Comparison of ENCODE assay signal across 17 cellular contexts in genomic region chr6:22783921-22784320, GRCh38.
A peak's percentile ranks its signal among the peaks of the same experiment; 100 is the strongest.
DNase-seq lines count a peak whose midpoint lies in the region; ATAC-seq, FAIRE-seq and TF ChIP-seq lines count a peak whose summit lies in the region.
"Had no signal": no experiment of that assay in that cellular context is flagged by ENCODE, and none has a peak within 500 bp of the region (broad histone marks: within the 10 kb centered on the region; RNA-seq: fewer than 3 reads in every experiment).

No MANE protein-coding gene starts in this region.

- H3K4me1 Mint-ChIP-seq in neural progenitor cell, result peaks cover 38% of the 10 kb centered on the region

- H3K27ac ChIP-seq in hepatocyte (peak overlapping the region; percentile 70), neural progenitor cell (peak overlapping the region; percentile 26), caudate nucleus (ENCODE audit: low read depth, low read length) (no peak overlapping the region)
- H3K27ac ChIP-seq: GM23248, RWPE1 had no signal

- no peaks in the 10 kb centered on the region for H4K20me1 ChIP-seq in hepatocyte (ENCODE audit: insufficient read depth, poor library complexity, severe bottlenecking)
- no peaks in the 10 kb centered on the region for H4K20me1 ChIP-seq in neural progenitor cell (ENCODE audit: low read depth)

- WGBS in hepatocyte (ENCODE audit: low lambda C conversion rate, missing lambda C conversion rate), result 64% methylated on average over 4 of the region's 4 CpGs

- H3K9me2 ChIP-seq in hepatocyte (replicated peaks; ENCODE audit: insufficient read depth), result no peaks in the 10 kb centered on the region

- ATAC-seq in HG03442 (IDR thresholded peaks at IDR 0.05; ENCODE audit: unreplicated experiment), result no peak
- ATAC-seq: GM12878 had no signal

- no peaks in the 10 kb centered on the region for H3K27me3 Mint-ChIP-seq in neural progenitor cell (ENCODE audit: insufficient read depth, low read depth)

- no peaks in the 10 kb centered on the region for H3K79me2 ChIP-seq in hepatocyte
- H3K79me2 ChIP-seq in neural progenitor cell (ENCODE audit: low read depth), result no peaks in the 10 kb centered on the region

- DNase-seq in adipocyte (ENCODE audit: low read depth) (peak; percentile 4), hepatocyte (ENCODE audit: low spot score) (no peak), neural progenitor cell (ENCODE audit: low spot score) (no peak), SKM-1 treated with dmso at 0.1 percent for 144 hours (lab: John Stamatoyannopoulos, UW; ENCODE audit: unreplicated experiment) (no peak), caudate nucleus (lab: John Stamatoyannopoulos, UW) (no peak), frontal cortex (ENCODE audit: low spot score in 2 of 2) (no peak)
- DNase-seq: DND-41, GDM1, GM23248, KG1, NCI-H1048, NCI-H1436 treated with DMSO at 0.1 percent for 48 hours, NCI-H2081, NCI-H748 treated with DMSO at 0.1 percent for 48 hours had no signal

- H3K4me3 ChIP-seq in adipocyte (ENCODE audit: low read length) (no peak overlapping the region), hepatocyte (no peak overlapping the region), neural progenitor cell (no peak overlapping the region)
- H3K4me3 ChIP-seq: GM12878, GM23248 had no signal

- no peak overlapping the region for H3K9ac ChIP-seq in adipocyte (ENCODE audit: low read length)
- no peak overlapping the region for H3K9ac ChIP-seq in neural progenitor cell
- H3K9ac ChIP-seq: GM23248 had no signal

- H3K4me1 ChIP-seq in adipocyte (ENCODE audit: control insufficient read depth, insufficient read depth, low read length) (no peaks in the 10 kb centered on the region), hepatocyte (ENCODE audit: insufficient read depth) (no peaks in the 10 kb centered on the region), neural progenitor cell (peaks cover 26% of the 10 kb centered on the region)

- no peak overlapping the region for H3K4me2 ChIP-seq in hepatocyte
- H3K4me2 ChIP-seq in neural progenitor cell, result peak overlapping the region; percentile 62

- H3K4me3 Mint-ChIP-seq in neural progenitor cell, result peak overlapping the region; percentile 8

- peaks cover 23% of the 10 kb centered on the region for H3F3A ChIP-seq in neural progenitor cell (ENCODE audit: low read depth)

- no peak for FAIRE-seq in frontal cortex (lab: Jason Lieb, UNC)
- FAIRE-seq: GM12878 had no signal

- no peaks in the 10 kb centered on the region for H3K36me3 ChIP-seq in adipocyte (ENCODE audit: control insufficient read depth, insufficient read depth, low read length, severe bottlenecking)
- H3K36me3 ChIP-seq in hepatocyte (replicated peaks; ENCODE audit: insufficient read depth, low read depth), result no peaks in the 10 kb centered on the region
- no peaks in the 10 kb centered on the region for H3K36me3 ChIP-seq in neural progenitor cell

- H3K27me3 ChIP-seq in adipocyte (replicated peaks; ENCODE audit: control insufficient read depth, insufficient read depth, low read length) (no peaks in the 10 kb centered on the region), hepatocyte (no peaks in the 10 kb centered on the region), neural progenitor cell (no peaks in the 10 kb centered on the region)

- H3K9me3 ChIP-seq in adipocyte (ENCODE audit: control insufficient read depth, low read length), result peaks cover 9% of the 10 kb centered on the region
- no peaks in the 10 kb centered on the region for H3K9me3 ChIP-seq in hepatocyte (ENCODE audit: low read depth)
- peaks cover 2% of the 10 kb centered on the region for H3K9me3 ChIP-seq in neural progenitor cell (ENCODE audit: low read depth)

- peak overlapping the region; percentile 98 for H3K27ac Mint-ChIP-seq in neural progenitor cell

- no peak overlapping the region for H2AFZ ChIP-seq in hepatocyte
- peak overlapping the region; percentile 74 for H2AFZ ChIP-seq in neural progenitor cell (replicated peaks)
- H2AFZ ChIP-seq: GM23248 had no signal

- TF ChIP-seq CTCF in hepatocyte (IDR thresholded peaks at IDR 0.05; ENCODE audit: poor library complexity) (no peak), neural progenitor cell (IDR thresholded peaks at IDR 0.05) (no peak)

- peaks cover 4% of the 10 kb centered on the region for H3K36me3 Mint-ChIP-seq in neural progenitor cell

- peaks cover 18% of the 10 kb centered on the region for H3K9me3 Mint-ChIP-seq in neural progenitor cell
